Comparison of ENCODE assay signal across 8 cellular contexts in the genomic region with DNA sequence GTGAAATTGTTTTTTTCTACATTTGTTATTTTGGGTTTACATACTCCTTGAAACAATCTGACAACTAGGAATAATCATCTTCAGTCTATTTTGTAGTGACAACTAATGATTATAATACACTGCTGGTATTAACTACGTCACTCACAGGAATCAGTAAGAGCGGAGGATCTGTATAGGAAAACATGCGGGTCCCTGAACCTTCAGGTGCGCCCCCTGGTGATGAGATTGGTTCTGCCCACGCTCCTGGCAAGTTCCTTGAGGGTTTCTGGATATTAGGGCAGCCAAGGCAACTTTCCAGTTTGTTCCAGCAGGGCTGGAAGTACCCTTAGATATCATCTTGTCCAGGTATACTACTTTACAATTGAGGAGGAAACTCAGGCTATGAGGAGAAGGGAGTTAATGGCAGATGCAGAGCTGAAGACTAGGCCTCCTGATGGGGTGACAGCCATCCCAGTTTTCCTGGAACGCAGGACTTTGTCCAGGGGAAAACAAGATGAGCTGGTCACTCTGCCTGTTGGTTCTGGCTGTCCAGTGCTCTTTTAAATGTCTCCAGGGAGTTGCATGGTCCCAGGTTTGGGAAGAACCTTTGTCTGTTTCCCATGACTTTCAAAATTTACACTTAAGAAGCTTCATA. TPM values are rescaled to one million over a fixed set of nuclear protein-coding genes. Genes with fewer than 3 reads are reported as not detected.
DNase-seq lines count a peak whose midpoint lies in the region; ATAC-seq, FAIRE-seq and TF ChIP-seq lines count a peak whose summit lies in the region.

No MANE protein-coding gene starts in this region.

- H4K20me1 ChIP-seq in DND-41 (ENCODE audit: insufficient read depth, low read length) = no peaks in the 10 kb centered on the region

- 16 to 20% methylated on average over 5 to 6 of the region's 6 CpGs for WGBS in esophagus squamous epithelium, 2 donors

- H3K9me3 ChIP-seq in DND-41 (ENCODE audit: insufficient read depth, low read length, severe bottlenecking) = no peaks in the 10 kb centered on the region
- H3K9me3 ChIP-seq in esophagus squamous epithelium = no peaks in the 10 kb centered on the region

- no peak overlapping the region for H3K4me3 Mint-ChIP-seq in nephron progenitor cell

- no peaks in the 10 kb centered on the region for H3K27me3 ChIP-seq in DND-41 (ENCODE audit: insufficient read depth, low read length, poor library complexity)
- no peaks in the 10 kb centered on the region for H3K27me3 ChIP-seq in esophagus squamous epithelium

- H3K27ac Mint-ChIP-seq in nephron progenitor cell = no peak overlapping the region

- TF ChIP-seq CTCF in DND-41 (IDR thresholded peaks at IDR 0.05; ENCODE audit: borderline replicate concordance, extremely low read depth, low read length, poor library complexity, severe bottlenecking) (peak; percentile 91), esophagus squamous epithelium (IDR thresholded peaks at IDR 0.05) (peak; percentile 66 to 81 (median 74)), nephron progenitor cell (IDR thresholded peaks at IDR 0.05) (peak; percentile 44)

- peaks cover 19% of the 10 kb centered on the region for H3K9me3 Mint-ChIP-seq in nephron progenitor cell

- H3K4me1 ChIP-seq in DND-41 (ENCODE audit: insufficient read depth, low read length) (no peaks in the 10 kb centered on the region), esophagus squamous epithelium (no peaks in the 10 kb centered on the region)

- no peak for TF ChIP-seq POLR2A in esophagus squamous epithelium (IDR thresholded peaks at IDR 0.05)

- H3K9ac ChIP-seq in DND-41 (ENCODE audit: low read depth, low read length) = no peak overlapping the region

- peak overlapping the region; percentile 15; the same call in 1 of the 2 replicates for H2AFZ ChIP-seq in DND-41 (ENCODE audit: low read depth, low read length)

- peaks cover 4% of the 10 kb centered on the region for H3K36me3 Mint-ChIP-seq in nephron progenitor cell (ENCODE audit: low read depth)

- no peak overlapping the region for H3K27ac ChIP-seq in DND-41 (ENCODE audit: low read length)
- H3K27ac ChIP-seq in esophagus squamous epithelium = no peak overlapping the region

- DNase-seq in DND-41 (peak; percentile 72), HTR-8/SVneo (ENCODE audit: insufficient read length, low spot score) (peak; percentile 79), RCC 7860 (ENCODE audit: low spot score) (peak; percentile 50), activated T-cell treated with anti-CD3 and anti-CD28 coated beads for 48 hours (ENCODE audit: low read depth) (peak; percentile 62), esophagus squamous epithelium (lab: John Stamatoyannopoulos, UW) (no peak), nephron progenitor cell (peak; percentile 65)
- peak; percentile 84 for DNase-seq in stimulated activated naive CD8-positive, alpha-beta T cell treated with anti-CD3 and anti-CD28 coated beads, Interleukin-15, Interleukin-2, amounts not matched to agents 100 U/mL and 50 U/mL, for 24 hours

- H3K27me3 Mint-ChIP-seq in nephron progenitor cell (ENCODE audit: low read depth, poor library complexity) = no peaks in the 10 kb centered on the region

- intact Hi-C loops in esophagus squamous epithelium (cut with DNase I) = no loop called here

- H3K4me2 ChIP-seq in DND-41 (ENCODE audit: insufficient read depth, low read length) = no peak overlapping the region

- ATAC-seq in DND-41 (ENCODE audit: insufficient read depth, low read depth) (peak; percentile 91), GM19395 (IDR thresholded peaks at IDR 0.05; ENCODE audit: unreplicated experiment) (no peak)
- ATAC-seq in stimulated activated naive CD8-positive, alpha-beta T cell treated with anti-CD3 and anti-CD28 coated beads, Interleukin-15, Interleukin-2, amounts not matched to agents 100 U/mL and 50 U/mL, for 24 hours = peak; percentile 84

- H3K4me1 Mint-ChIP-seq in nephron progenitor cell = peaks cover 6% of the 10 kb centered on the region

- H3K4me3 ChIP-seq in DND-41 (ENCODE audit: low read depth in 1 of 2, low read length in 2 of 2) = no peak overlapping the region
- H3K4me3 ChIP-seq in esophagus squamous epithelium = no peak overlapping the region

- H3K79me2 ChIP-seq in DND-41 (ENCODE audit: insufficient read depth, low read length) = no peaks in the 10 kb centered on the region

- H3K36me3 ChIP-seq in DND-41 (ENCODE audit: insufficient read depth, low read length) = no peaks in the 10 kb centered on the region
- no peaks in the 10 kb centered on the region for H3K36me3 ChIP-seq in esophagus squamous epithelium

- FAIRE-seq in HTR-8/SVneo (lab: Jason Lieb, UNC) (no peak), RCC 7860 (lab: Jason Lieb, UNC) (peak; percentile 52)

RNA-seq across cellular contexts. Expression of a gene that starts 15.0 kb away (rescaled TPM):
- total RNA-seq in esophagus squamous epithelium = not detected

RNA-seq across cellular contexts. Expression of a gene that starts 36.0 kb away (rescaled TPM):
- 10 to 100 TPM; 12.2 to 46.0 (median 13.9) TPM for total RNA-seq in esophagus squamous epithelium
